18 cellular contexts compared by ENCODE assay signal in the genomic region with DNA sequence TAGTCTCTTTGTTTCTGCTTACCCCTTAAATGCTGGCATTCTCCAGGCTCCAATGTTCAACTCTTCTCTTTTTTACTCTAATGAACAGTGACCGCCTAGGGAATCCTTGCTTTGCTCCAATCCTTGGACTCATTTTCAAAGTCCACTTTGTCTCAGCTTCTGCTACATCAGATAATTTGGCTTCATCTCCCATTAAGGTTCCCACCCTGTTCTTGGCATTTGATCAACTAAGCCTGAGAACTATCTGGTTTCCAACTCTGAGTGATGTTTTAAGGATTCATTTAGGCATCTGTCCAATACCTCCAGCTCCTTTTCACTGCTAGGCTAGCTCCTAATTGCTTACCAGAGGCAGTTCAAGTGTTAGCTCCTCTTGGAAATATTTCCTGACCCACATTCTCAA.
DNase-seq lines count a peak whose midpoint lies in the region; FAIRE-seq and TF ChIP-seq lines count a peak whose summit lies in the region.
"Had no signal": no experiment of that assay in that cellular context is flagged by ENCODE, and none has a peak within 500 bp of the region (broad histone marks: within the 10 kb centered on the region; RNA-seq: fewer than 3 reads in every experiment).

No MANE protein-coding gene starts in this region.

- no peaks in the 10 kb centered on the region for H3K27me3 ChIP-seq in small intestine (ENCODE audit: control insufficient read depth in 2 of 2, insufficient read depth in 2 of 2, low read length in 2 of 2)
- H3K27me3 ChIP-seq: MG63, thyroid gland had no signal

- no peaks in the 10 kb centered on the region for H3K36me3 ChIP-seq in small intestine (ENCODE audit: control insufficient read depth in 2 of 2, insufficient read depth in 2 of 2, low read length in 2 of 2)
- H3K36me3 ChIP-seq: thyroid gland had no signal

- TF ChIP-seq CTCF in astrocyte of the spinal cord (IDR thresholded peaks at IDR 0.05; ENCODE audit: low read depth, low read length) = no peak

- no peak overlapping the region for H3K27ac ChIP-seq in small intestine (ENCODE audit: low read depth in 1 of 2, low read length in 1 of 2)
- H3K27ac ChIP-seq: thyroid gland had no signal

- no peak overlapping the region for H3K4me3 ChIP-seq in astrocyte of the spinal cord (ENCODE audit: low read depth, low read length)
- no peak overlapping the region for H3K4me3 ChIP-seq in small intestine (ENCODE audit: low read depth in 1 of 2, low read length in 2 of 2)
- H3K4me3 ChIP-seq: MG63, thyroid gland had no signal

- in situ Hi-C loops in astrocyte of the spinal cord (cut with HindIII; ENCODE audit: low sequenced_read_pairs) = no loop called here

- H3K4me1 ChIP-seq in small intestine (ENCODE audit: control insufficient read depth in 2 of 2, insufficient read depth in 1 of 2, low read depth in 1 of 2, low read length in 1 of 2) = no peaks in the 10 kb centered on the region

- DNase-seq in NCI-H1105 treated with DMSO at 0.1 percent for 48 hours (lab: John Stamatoyannopoulos, UW) = peak; percentile 11
- no peak for DNase-seq in NCI-H1105 (lab: John Stamatoyannopoulos, UW)
- DNase-seq in astrocyte of the spinal cord (ENCODE audit: low read depth, low spot score) = peak; percentile 72
- peak; percentile 29 for DNase-seq in inferior parietal cortex (ENCODE audit: extremely low spot score)
- DNase-seq in small intestine = peak; percentile 69
- DNase-seq in NCI-H187 (lab: John Stamatoyannopoulos, UW) = no peak
- DNase-seq in A172 (ENCODE audit: low spot score) = no peak
- DNase-seq in KG1 (lab: John Stamatoyannopoulos, UW) = no peak
- DNase-seq: 8988T; activated CD4-positive, alpha-beta T cell treated with anti-CD3 and anti-CD28 coated beads for 4 hours; activated T-cell treated with anti-CD3 and anti-CD28 coated beads for 4 hours; central memory CD4-positive, alpha-beta T cell; COR-L47; MG63; NK-92 treated with Interleukin-12 subunit alpha and Interleukin-12 subunit beta, amount 100 ng/mL, for 24 hours; Right ventricle myocardium superior; thyroid gland had no signal

- FAIRE-seq in small intestine (lab: Jason Lieb, UNC) = no peak
- FAIRE-seq: GM18507 had no signal

- H3K9me3 ChIP-seq in small intestine (ENCODE audit: control insufficient read depth, low read depth) = no peaks in the 10 kb centered on the region
- H3K9me3 ChIP-seq: MG63, thyroid gland had no signal

- 46 to 64% (median 47%) methylated on average over 1 of the region's 1 CpG for WGBS in small intestine, 3 donors

Comparison
In these comparisons a context has a peak if more than half of its experiments do, and no peak if none do; other contexts are left out.
1. DNase-seq: peak in NCI-H1105 treated with DMSO at 0.1 percent for 48 hours (single experiment), astrocyte of the spinal cord (single experiment), inferior parietal cortex (single experiment) and small intestine (single experiment); none in NCI-H1105 (single experiment), NCI-H187 (0 of 2), A172 (single experiment) and KG1 (single experiment).